ENCODE assay signal across 1 cellular context in the genomic region with DNA sequence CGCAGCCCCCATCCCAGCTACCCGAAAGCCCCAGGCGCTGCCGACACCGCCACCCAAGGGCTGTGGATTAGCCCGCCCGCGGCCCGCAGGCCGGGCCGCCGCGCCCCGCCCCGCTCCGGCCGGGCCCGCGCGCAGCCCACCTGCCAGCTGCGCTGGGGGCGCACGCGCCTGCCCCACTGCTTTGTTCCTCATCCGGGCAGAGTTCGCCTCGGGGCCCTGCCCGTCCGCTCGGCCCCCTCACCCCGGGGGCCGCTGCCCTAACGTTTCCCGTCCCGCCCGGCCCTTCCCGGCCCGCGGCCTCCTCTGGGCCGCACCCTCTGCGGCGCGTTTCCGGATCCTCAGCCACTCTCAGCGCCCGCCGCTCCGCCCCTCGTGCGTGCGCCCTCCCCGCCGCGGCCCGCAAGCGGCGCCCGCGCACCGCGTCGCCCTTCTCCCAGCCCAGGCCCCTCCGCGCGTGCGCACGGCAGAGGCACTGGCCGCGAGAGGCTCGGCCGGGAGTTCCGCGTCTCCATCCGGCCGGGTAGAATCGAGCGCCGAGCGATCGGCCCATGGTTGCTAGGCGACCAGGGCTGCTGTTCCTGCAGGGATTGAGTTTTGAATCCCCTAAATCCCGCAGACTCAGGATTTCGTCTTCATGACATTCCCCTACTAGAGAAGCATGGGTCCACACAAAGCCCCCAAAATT.
TF ChIP-seq lines count a peak whose summit lies in the region.

A gene with protein sequence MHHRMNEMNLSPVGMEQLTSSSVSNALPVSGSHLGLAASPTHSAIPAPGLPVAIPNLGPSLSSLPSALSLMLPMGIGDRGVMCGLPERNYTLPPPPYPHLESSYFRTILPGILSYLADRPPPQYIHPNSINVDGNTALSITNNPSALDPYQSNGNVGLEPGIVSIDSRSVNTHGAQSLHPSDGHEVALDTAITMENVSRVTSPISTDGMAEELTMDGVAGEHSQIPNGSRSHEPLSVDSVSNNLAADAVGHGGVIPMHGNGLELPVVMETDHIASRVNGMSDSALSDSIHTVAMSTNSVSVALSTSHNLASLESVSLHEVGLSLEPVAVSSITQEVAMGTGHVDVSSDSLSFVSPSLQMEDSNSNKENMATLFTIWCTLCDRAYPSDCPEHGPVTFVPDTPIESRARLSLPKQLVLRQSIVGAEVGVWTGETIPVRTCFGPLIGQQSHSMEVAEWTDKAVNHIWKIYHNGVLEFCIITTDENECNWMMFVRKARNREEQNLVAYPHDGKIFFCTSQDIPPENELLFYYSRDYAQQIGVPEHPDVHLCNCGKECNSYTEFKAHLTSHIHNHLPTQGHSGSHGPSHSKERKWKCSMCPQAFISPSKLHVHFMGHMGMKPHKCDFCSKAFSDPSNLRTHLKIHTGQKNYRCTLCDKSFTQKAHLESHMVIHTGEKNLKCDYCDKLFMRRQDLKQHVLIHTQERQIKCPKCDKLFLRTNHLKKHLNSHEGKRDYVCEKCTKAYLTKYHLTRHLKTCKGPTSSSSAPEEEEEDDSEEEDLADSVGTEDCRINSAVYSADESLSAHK (minus strand): TSS at position 321 of the 685 bp plus-strand sequence. CDS start 622 bp downstream, outside the sequence.

TF ChIP-seq in HCT116, 20 proteins besides CTCF, POLR2A, EP300 and RAD21 (continued from another document):
- TF ChIP-seq YY1 (IDR thresholded peaks at IDR 0.05; ENCODE audit: extremely low read depth, insufficient replicate concordance, low read depth, low read length) (peak; percentile 66), ELF1 (IDR thresholded peaks at IDR 0.05; ENCODE audit: borderline replicate concordance, low read depth) (peak; percentile 76)
TF ChIP-seq in HCT116: peak in this region for 6.
